Comparison of ENCODE assay signal across 28 cellular contexts in genomic region chr14:40467969-40468368, GRCh38.
"Had no signal": no experiment of that assay in that cellular context is flagged by ENCODE, and none has a peak within 500 bp of the region (broad histone marks: within the 10 kb centered on the region; RNA-seq: fewer than 3 reads in every experiment).

No MANE protein-coding gene starts in this region.

- H3K4me1 Mint-ChIP-seq: stimulated activated effector memory CD8-positive, alpha-beta T cell treated with anti-CD3 and anti-CD28 coated beads, Interleukin-12 subunit alpha, Interleukin-12 subunit beta, amount 100 ng/mL, for 72 hours; stimulated activated memory B cell treated with anti-CD40 and anti-IgM and Interleukin-4, amounts not matched to agents 10 μg/mL and 1 μg/mL and 100 μg/mL, for 72 hours; stimulated activated naive B cell treated with anti-CD40 and anti-IgM and Interleukin-4, amounts not matched to agents 10 μg/mL and 1 μg/mL and 100 μg/mL, for 72 hours had no signal

- H3K9me3 ChIP-seq: testis, thoracic aorta, thyroid gland, upper lobe of left lung, uterus, vagina had no signal

- DNase-seq: stimulated activated CD4-positive, alpha-beta T cell treated with anti-CD3 and anti-CD28 coated beads, Interleukin-2, amount 100 ng/mL, for 48 hours; stimulated activated CD4-positive, alpha-beta T cell treated with anti-CD3 and anti-CD28 coated beads, Interleukin-4, amount 100 ng/mL, for 1 hour; stimulated activated CD4-positive, alpha-beta T cell treated with anti-CD3 and anti-CD28 coated beads, Interleukin-4, amount 100 ng/mL, for 24 hours; stimulated activated CD4-positive, alpha-beta T cell treated with anti-CD3 and anti-CD28 coated beads, Interleukin-4, amount 100 ng/mL, for 4 hours; stimulated activated CD8-positive, alpha-beta memory T cell treated with anti-CD3 and anti-CD28 coated beads, Interleukin-4, amount 100 ng/mL, for 48 hours; stimulated activated naive B cell treated with anti-CD40 and anti-IgM and Interleukin-4, amounts not matched to agents 10 μg/mL and 1 μg/mL and 100 μg/mL, for 72 hours; stimulated activated naive CD4-positive, alpha-beta T cell; stimulated activated naive CD4-positive, alpha-beta T cell treated with Interleukin-2 at 50 U/mL for 16 hours; stimulated activated naive CD8-positive, alpha-beta T cell treated with anti-CD3 and anti-CD28 coated beads, Interleukin-15, Interleukin-2, amounts not matched to agents 100 U/mL and 50 U/mL, for 24 hours; stomach; substantia nigra; testis; thyroid gland; tibial artery; transverse colon; trophoblast cell; upper lobe of left lung; upper lobe of right lung; uterus had no signal

- H3K4me3 ChIP-seq: stomach, suprapubic skin, testis, thoracic aorta, thyroid gland, tibial artery, tibial nerve, transverse colon, upper lobe of left lung, upper lobe of right lung, uterus, vagina had no signal

- H3K36me3 ChIP-seq: stomach, suprapubic skin, thoracic aorta, thyroid gland, tibial artery, tibial nerve, transverse colon, upper lobe of left lung, upper lobe of right lung, uterus, vagina had no signal

- H3K27me3 Mint-ChIP-seq: stimulated activated memory B cell treated with anti-CD40 and anti-IgM and Interleukin-4, amounts not matched to agents 10 μg/mL and 1 μg/mL and 100 μg/mL, for 72 hours; stimulated activated naive B cell treated with anti-CD40 and anti-IgM and Interleukin-4, amounts not matched to agents 10 μg/mL and 1 μg/mL and 100 μg/mL, for 72 hours; stimulated activated naive CD8-positive, alpha-beta T cell treated with anti-CD3 and anti-CD28 coated beads, Interleukin-15, Interleukin-2, amounts not matched to agents 100 ng/mL and 50 ng/mL, for 24 hours; type B pancreatic cell had no signal

- H3K4me1 ChIP-seq: stomach, suprapubic skin, testis, thyroid gland, tibial artery, tibial nerve, transverse colon, upper lobe of left lung, upper lobe of right lung, uterus, vagina had no signal

- H3K27ac Mint-ChIP-seq: stimulated activated effector memory CD8-positive, alpha-beta T cell treated with anti-CD3 and anti-CD28 coated beads, Interleukin-12 subunit alpha, Interleukin-12 subunit beta, amount 100 ng/mL, for 72 hours; stimulated activated memory B cell treated with anti-CD40 and anti-IgM and Interleukin-4, amounts not matched to agents 10 μg/mL and 1 μg/mL and 100 μg/mL, for 72 hours; stimulated activated naive B cell treated with anti-CD40 and anti-IgM and Interleukin-4, amounts not matched to agents 10 μg/mL and 1 μg/mL and 100 μg/mL, for 72 hours; stimulated activated naive CD8-positive, alpha-beta T cell treated with anti-CD3 and anti-CD28 coated beads, Interleukin-15, Interleukin-2, amounts not matched to agents 100 ng/mL and 50 ng/mL, for 24 hours; type B pancreatic cell had no signal

- H3K4me3 Mint-ChIP-seq: stimulated activated effector memory CD8-positive, alpha-beta T cell treated with anti-CD3 and anti-CD28 coated beads, Interleukin-12 subunit alpha, Interleukin-12 subunit beta, amount 100 ng/mL, for 72 hours; stimulated activated memory B cell treated with anti-CD40 and anti-IgM and Interleukin-4, amounts not matched to agents 10 μg/mL and 1 μg/mL and 100 μg/mL, for 72 hours; stimulated activated naive B cell treated with anti-CD40 and anti-IgM and Interleukin-4, amounts not matched to agents 10 μg/mL and 1 μg/mL and 100 μg/mL, for 72 hours; stimulated activated naive CD8-positive, alpha-beta T cell treated with anti-CD3 and anti-CD28 coated beads, Interleukin-15, Interleukin-2, amounts not matched to agents 100 ng/mL and 50 ng/mL, for 24 hours; type B pancreatic cell had no signal

- ATAC-seq: stimulated activated effector memory CD8-positive, alpha-beta T cell treated with anti-CD3 and anti-CD28 coated beads, Interleukin-12 subunit alpha, Interleukin-12 subunit beta, amount 100 ng/mL, for 72 hours; stimulated activated memory B cell treated with anti-CD40 and anti-IgM and Interleukin-4, amounts not matched to agents 10 μg/mL and 1 μg/mL and 100 μg/mL, for 72 hours; stimulated activated naive B cell treated with anti-CD40 and anti-IgM and Interleukin-4, amounts not matched to agents 10 μg/mL and 1 μg/mL and 100 μg/mL, for 72 hours; stimulated activated naive CD8-positive, alpha-beta T cell treated with anti-CD3 and anti-CD28 coated beads, Interleukin-15, Interleukin-2, amounts not matched to agents 100 U/mL and 50 U/mL, for 24 hours; upper lobe of right lung had no signal

- FAIRE-seq: urothelium cell line had no signal

- H3K27me3 ChIP-seq: stomach, suprapubic skin, testis, thyroid gland, tibial artery, tibial nerve, transverse colon, upper lobe of left lung, upper lobe of right lung, uterus, vagina had no signal

- H3K27ac ChIP-seq: stomach, suprapubic skin, testis, thoracic aorta, thyroid gland, tibial artery, tibial nerve, transverse colon, upper lobe of left lung, upper lobe of right lung, uterus, vagina had no signal
